ENCODE assay signal across 9 cellular contexts in genomic region chr1:246519514-246519913, GRCh38.
"Had no signal": no experiment of that assay in that cellular context is flagged by ENCODE, and none has a peak within 500 bp of the region (broad histone marks: within the 10 kb centered on the region; RNA-seq: fewer than 3 reads in every experiment).

No MANE protein-coding gene starts in this region.

- H3K27ac Mint-ChIP-seq: GM23338, HFFc6 had no signal

- ATAC-seq: GM23338, HCT116 had no signal

- H3K9ac ChIP-seq: GM23248 had no signal

- H3K4me3 Mint-ChIP-seq: GM23338, H9, HFFc6 had no signal

- H3K27ac ChIP-seq: GM23248 had no signal

- H3K36me3 ChIP-seq: HAP-1 had no signal

- DNase-seq: GM23248, GOT3, H7, H9, HCEC 1CT, HFFc6 had no signal

- H3K4me1 ChIP-seq: HAP-1 had no signal

- H3K4me3 ChIP-seq: GM23248, GM23338, HAP-1 had no signal

- H3K4me1 Mint-ChIP-seq: GM23338, H9 had no signal
